In the genomic region with DNA sequence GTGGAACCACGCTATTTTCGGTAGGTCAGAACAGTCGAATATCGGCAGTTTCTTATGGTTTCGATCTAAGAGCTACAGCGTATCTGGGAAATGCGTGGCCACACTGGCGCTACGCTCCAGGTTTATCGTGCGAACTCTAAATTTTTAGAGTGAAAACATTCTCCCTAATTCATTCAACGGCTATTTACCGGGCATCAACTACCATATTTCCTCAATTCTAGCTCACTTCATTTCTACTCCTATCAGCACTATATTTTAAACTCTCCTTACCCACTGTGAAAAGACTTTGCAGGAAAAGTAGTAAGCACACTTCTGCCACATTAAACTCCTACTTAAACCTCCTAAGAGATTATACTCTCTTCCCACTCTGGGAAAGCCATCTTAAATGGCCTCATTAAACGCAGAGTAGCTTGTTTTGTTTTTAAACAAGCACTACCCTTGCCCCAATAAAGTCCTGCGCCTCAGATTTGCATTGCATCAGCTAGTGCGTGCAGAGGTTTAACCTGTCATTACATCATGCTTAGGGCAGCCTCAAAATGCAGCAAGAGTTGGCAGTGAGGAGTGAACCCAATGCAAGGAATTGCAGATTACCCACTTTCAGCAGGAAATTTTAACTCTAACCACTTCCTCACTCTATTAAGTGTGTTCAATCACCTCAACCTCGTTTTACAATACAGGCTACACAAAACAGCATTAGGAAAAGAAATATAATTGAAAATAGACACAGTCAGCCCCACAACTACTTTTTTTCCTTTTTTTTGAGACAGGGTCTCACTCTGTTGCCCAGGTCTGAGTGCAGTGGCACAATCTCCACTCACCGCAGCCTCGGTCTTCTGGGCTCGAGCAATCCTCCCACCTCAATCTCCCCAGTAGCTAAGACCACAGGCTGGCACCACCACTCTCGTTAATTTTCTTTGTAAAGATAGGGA, we compare ENCODE assay signal across 8 cellular contexts. TPM values are rescaled to one million over a fixed set of nuclear protein-coding genes. Genes with fewer than 3 reads are reported as not detected.
DNase-seq lines count a peak whose midpoint lies in the region; ATAC-seq and TF ChIP-seq lines count a peak whose summit lies in the region.

No MANE protein-coding gene starts in this region.

- peak overlapping the region; percentile 80 for H3K27ac ChIP-seq in right cardiac atrium (ENCODE audit: low read length)

- intact Hi-C loops in right cardiac atrium (cut with DNase I): no loop called here

- H3K4me3 ChIP-seq in adipocyte (ENCODE audit: low read length): peak overlapping the region; percentile 88
- H3K4me3 ChIP-seq in right cardiac atrium (ENCODE audit: low read length): peak overlapping the region; percentile 90
- H3K4me3 ChIP-seq in retinal pigment epithelial cell (ENCODE audit: low read length): peak overlapping the region; percentile 69

- H3K36me3 ChIP-seq in adipocyte (ENCODE audit: control insufficient read depth, insufficient read depth, low read length, severe bottlenecking): peaks cover 7% of the 10 kb centered on the region

- peak overlapping the region; percentile 93 for H3K9ac ChIP-seq in adipocyte (ENCODE audit: low read length)

- TF ChIP-seq CTCF in retinal pigment epithelial cell (conservative IDR thresholded peaks at IDR 0.05; ENCODE audit: low read depth, low read length): no peak

- DNase-seq in DMS53 treated with DMSO at 0.1 percent for 48 hours (lab: John Stamatoyannopoulos, UW; ENCODE audit: unreplicated experiment) (peak; percentile 69), RPMI8226 (peak; percentile 83), adipocyte (ENCODE audit: low read depth) (peak; percentile 93), right cardiac atrium (peak in 1 of 3 donors; percentile 46), retinal pigment epithelial cell (ENCODE audit: low read depth) (peak; percentile 89), 8988T (no peak)

- ATAC-seq in GM19455 (IDR thresholded peaks at IDR 0.05; ENCODE audit: unreplicated experiment): peak; percentile 67
- peak; percentile 72 for ATAC-seq in HG03520 (IDR thresholded peaks at IDR 0.05; ENCODE audit: unreplicated experiment)
- ATAC-seq in right cardiac atrium: peak; percentile 47 to 64

- H3K4me1 ChIP-seq in adipocyte (ENCODE audit: control insufficient read depth, insufficient read depth, low read length) (peaks cover 55% of the 10 kb centered on the region), right cardiac atrium (ENCODE audit: control insufficient read depth, insufficient read depth, low read length) (peaks cover 11% of the 10 kb centered on the region)

- H3K9me3 ChIP-seq in adipocyte (ENCODE audit: control insufficient read depth, low read length) (no peaks in the 10 kb centered on the region), right cardiac atrium (ENCODE audit: control insufficient read depth, low read length) (no peaks in the 10 kb centered on the region)

- WGBS in right cardiac atrium: 17% methylated on average over 21 of the region's 21 CpGs

- H3K27me3 ChIP-seq in adipocyte (replicated peaks; ENCODE audit: control insufficient read depth, insufficient read depth, low read length) (no peaks in the 10 kb centered on the region), right cardiac atrium (ENCODE audit: control insufficient read depth, insufficient read depth) (no peaks in the 10 kb centered on the region)

RNA-seq across cellular contexts. Expression of gene SIAH1, which starts 18.8 kb away (rescaled TPM):
- 10 to 100 TPM; 14.4 to 17.9 (median 14.6) TPM for total RNA-seq in right cardiac atrium
- polyA plus RNA-seq in right cardiac atrium: 15.1 TPM
